ENCODE assay signal across 1 cellular context in the genomic region with DNA sequence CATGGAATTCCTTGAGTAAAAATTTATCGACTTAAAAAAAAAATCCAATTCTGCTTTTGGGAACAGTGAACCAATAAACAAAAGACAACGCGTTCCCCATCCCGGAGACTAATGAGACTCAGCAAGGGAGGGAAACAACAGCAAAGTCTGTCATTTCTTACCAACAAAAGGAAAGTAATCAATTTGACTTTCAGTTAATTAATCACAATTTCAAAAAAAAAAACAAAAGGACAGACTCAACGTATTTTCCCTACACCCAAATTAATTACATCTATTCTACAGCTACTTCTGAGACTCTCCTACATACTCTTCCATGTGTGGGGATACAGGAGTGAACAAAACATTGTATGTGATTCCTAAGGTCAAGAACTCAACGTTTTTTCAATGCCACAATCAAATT.
TF ChIP-seq lines count a peak whose summit lies in the region.

No MANE protein-coding gene starts in this region.

TF ChIP-seq in HCT116, 20 proteins besides CTCF, POLR2A, EP300 and RAD21 (continued from another document):
- TF ChIP-seq, protein P1, sequence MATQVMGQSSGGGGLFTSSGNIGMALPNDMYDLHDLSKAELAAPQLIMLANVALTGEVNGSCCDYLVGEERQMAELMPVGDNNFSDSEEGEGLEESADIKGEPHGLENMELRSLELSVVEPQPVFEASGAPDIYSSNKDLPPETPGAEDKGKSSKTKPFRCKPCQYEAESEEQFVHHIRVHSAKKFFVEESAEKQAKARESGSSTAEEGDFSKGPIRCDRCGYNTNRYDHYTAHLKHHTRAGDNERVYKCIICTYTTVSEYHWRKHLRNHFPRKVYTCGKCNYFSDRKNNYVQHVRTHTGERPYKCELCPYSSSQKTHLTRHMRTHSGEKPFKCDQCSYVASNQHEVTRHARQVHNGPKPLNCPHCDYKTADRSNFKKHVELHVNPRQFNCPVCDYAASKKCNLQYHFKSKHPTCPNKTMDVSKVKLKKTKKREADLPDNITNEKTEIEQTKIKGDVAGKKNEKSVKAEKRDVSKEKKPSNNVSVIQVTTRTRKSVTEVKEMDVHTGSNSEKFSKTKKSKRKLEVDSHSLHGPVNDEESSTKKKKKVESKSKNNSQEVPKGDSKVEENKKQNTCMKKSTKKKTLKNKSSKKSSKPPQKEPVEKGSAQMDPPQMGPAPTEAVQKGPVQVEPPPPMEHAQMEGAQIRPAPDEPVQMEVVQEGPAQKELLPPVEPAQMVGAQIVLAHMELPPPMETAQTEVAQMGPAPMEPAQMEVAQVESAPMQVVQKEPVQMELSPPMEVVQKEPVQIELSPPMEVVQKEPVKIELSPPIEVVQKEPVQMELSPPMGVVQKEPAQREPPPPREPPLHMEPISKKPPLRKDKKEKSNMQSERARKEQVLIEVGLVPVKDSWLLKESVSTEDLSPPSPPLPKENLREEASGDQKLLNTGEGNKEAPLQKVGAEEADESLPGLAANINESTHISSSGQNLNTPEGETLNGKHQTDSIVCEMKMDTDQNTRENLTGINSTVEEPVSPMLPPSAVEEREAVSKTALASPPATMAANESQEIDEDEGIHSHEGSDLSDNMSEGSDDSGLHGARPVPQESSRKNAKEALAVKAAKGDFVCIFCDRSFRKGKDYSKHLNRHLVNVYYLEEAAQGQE (IDR thresholded peaks at IDR 0.05; ENCODE audit: low read depth), result no peak
TF ChIP-seq in HCT116: peak in this region for 0.
